In genomic region chr18:22778996-22779395, GRCh38 we compare ENCODE assay signal across 20 cellular contexts.
DNase-seq lines count a peak whose midpoint lies in the region; ATAC-seq, FAIRE-seq and TF ChIP-seq lines count a peak whose summit lies in the region.
"Had no signal": no experiment of that assay in that cellular context is flagged by ENCODE, and none has a peak within 500 bp of the region (broad histone marks: within the 10 kb centered on the region; RNA-seq: fewer than 3 reads in every experiment).

No MANE protein-coding gene starts in this region.

- intact Hi-C loops in heart right ventricle (cut with DNase I) = no loop called here

- no peak for FAIRE-seq in urothelium cell line (lab: Jason Lieb, UNC)
- FAIRE-seq: HepG2, kidney had no signal

- WGBS in heart right ventricle, 2 donors = 4 to 13% methylated on average over 1 of the region's 1 CpG

- DNase-seq in A172 (ENCODE audit: low spot score) (peak; percentile 14), D341Med (ENCODE audit: low spot score) (peak; percentile 43), NCI-H2029 treated with DMSO at 0.1 percent for 48 hours (lab: John Stamatoyannopoulos, UW) (peak; percentile 4), heart right ventricle (peak in 1 of 2 donors; percentile 61), LoVo (ENCODE audit: low spot score) (no peak), T-helper 1 cell (no peak), urothelium cell line (ENCODE audit: low spot score) (no peak)
- no peak for DNase-seq in NK-92 treated with Interleukin-12 subunit alpha and Interleukin-12 subunit beta, amount 100 ng/mL, for 24 hours (lab: John Stamatoyannopoulos, UW)
- DNase-seq: activated CD4-positive, alpha-beta T cell treated with anti-CD3 and anti-CD28 coated beads, Interleukin-2, amount 50 U/mL, for 1 hour; activated CD8-positive, alpha-beta memory T cell treated with anti-CD3 and anti-CD28 coated beads, Interleukin-2, amount 50 U/mL, for 4 hours; GDM1; hypothalamus; kidney; mesenchymal stem cell; naive thymus-derived CD4-positive, alpha-beta T cell; NCI-H2081 treated with DMSO at 0.1 percent for 48 hours; ovary; stimulated activated naive B cell treated with anti-CD40 and anti-IgM and Interleukin-4, amounts not matched to agents 10 μg/mL and 1 μg/mL and 100 μg/mL, for 72 hours had no signal

- peak overlapping the region in 2 of 10 donors; percentile 37 to 45 for H3K27ac ChIP-seq in heart right ventricle
- H3K27ac ChIP-seq: adrenal gland, ovary had no signal

- H3K27me3 ChIP-seq in heart right ventricle = no peaks in the 10 kb centered on the region
- H3K27me3 ChIP-seq: adrenal gland, ovary had no signal

- peaks cover 0 to 19% (median 0%) of the 10 kb centered on the region in 11 donors for H3K9me3 ChIP-seq in heart right ventricle
- H3K9me3 ChIP-seq: ovary had no signal

- peak; percentile 79 to 97 (median 91) for ATAC-seq in heart right ventricle
- ATAC-seq: HepG2; naive thymus-derived CD4-positive, alpha-beta T cell; stimulated activated naive B cell treated with anti-CD40 and anti-IgM and Interleukin-4, amounts not matched to agents 10 μg/mL and 1 μg/mL and 100 μg/mL, for 72 hours had no signal

- H3K36me3 ChIP-seq in heart right ventricle = no peaks in the 10 kb centered on the region
- H3K36me3 ChIP-seq: adrenal gland, ovary had no signal

- no peak overlapping the region for H3K4me3 ChIP-seq in heart right ventricle
- H3K4me3 ChIP-seq: adrenal gland, ovary had no signal

- no peak for TF ChIP-seq CTCF in heart right ventricle (IDR thresholded peaks at IDR 0.05)

- peaks cover 0 to 12% (median 9%) of the 10 kb centered on the region in 9 donors for H3K4me1 ChIP-seq in heart right ventricle

Comparison
In these comparisons a context has a peak if more than half of its experiments do, and no peak if none do; other contexts are left out.
1. DNase-seq: peak in A172 (single experiment), D341Med (single experiment) and NCI-H2029 treated with DMSO at 0.1 percent for 48 hours (single experiment); none in LoVo (single experiment), NK-92 treated with Interleukin-12 subunit alpha and Interleukin-12 subunit beta, amount 100 ng/mL, for 24 hours (single experiment), T-helper 1 cell (0 of 5) and urothelium cell line (single experiment).